28 cellular contexts compared by ENCODE assay signal in the genomic region with DNA sequence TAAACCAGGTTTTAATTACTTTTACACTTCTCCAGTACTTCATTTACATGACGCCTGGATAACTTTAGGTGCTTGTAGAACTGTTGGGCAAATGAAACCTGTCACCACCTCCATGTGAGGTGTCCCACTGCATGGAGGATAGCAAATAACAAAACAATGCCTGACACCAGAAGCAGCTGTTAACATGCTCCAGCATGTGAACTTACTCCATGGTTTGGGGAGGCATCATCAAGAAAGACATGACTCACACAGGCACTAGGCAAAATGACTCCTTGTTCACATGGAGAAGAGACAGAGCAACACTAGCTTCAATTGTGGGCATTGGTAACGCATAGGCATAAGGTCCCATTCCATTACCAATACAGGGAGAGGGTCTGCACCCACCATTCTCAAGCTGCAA.
"Had no signal": no experiment of that assay in that cellular context is flagged by ENCODE, and none has a peak within 500 bp of the region (broad histone marks: within the 10 kb centered on the region; RNA-seq: fewer than 3 reads in every experiment).

No MANE protein-coding gene starts in this region.

- H3K4me2 ChIP-seq: hepatocyte, smooth muscle cell had no signal

- H3K36me3 ChIP-seq: gastroesophageal sphincter, heart left ventricle, neutrophil, right lobe of liver, thyroid gland, vagina had no signal

- H3K9ac ChIP-seq: parathyroid adenoma had no signal

- H3K9me3 Mint-ChIP-seq: natural killer cell; stimulated activated naive CD8-positive, alpha-beta T cell treated with anti-CD3 and anti-CD28 coated beads, Interleukin-15, amount 100 ng/mL, for 72 hours had no signal

- H3K27ac Mint-ChIP-seq: natural killer cell; progenitor cell of endocrine pancreas; stimulated activated naive CD8-positive, alpha-beta T cell treated with anti-CD3 and anti-CD28 coated beads, Interleukin-15, amount 100 ng/mL, for 72 hours had no signal

- H3K36me3 Mint-ChIP-seq: natural killer cell had no signal

- H3K79me2 ChIP-seq: hepatocyte, parathyroid adenoma had no signal

- H3K4me3 ChIP-seq: coronary artery, gastroesophageal sphincter, heart left ventricle, hepatocyte, lung, right lobe of liver, smooth muscle cell, thyroid gland, vagina had no signal

- H3K4me1 ChIP-seq: gastroesophageal sphincter, heart left ventricle, parathyroid adenoma, right lobe of liver, thyroid gland, vagina had no signal

- H3K27me3 ChIP-seq: gastroesophageal sphincter, heart left ventricle, hepatocyte, neutrophil, right lobe of liver, thyroid gland, vagina had no signal

- H3K4me3 Mint-ChIP-seq: natural killer cell; stimulated activated naive CD8-positive, alpha-beta T cell treated with anti-CD3 and anti-CD28 coated beads, Interleukin-15, amount 100 ng/mL, for 72 hours had no signal

- H3K4me1 Mint-ChIP-seq: natural killer cell; stimulated activated naive CD8-positive, alpha-beta T cell treated with anti-CD3 and anti-CD28 coated beads, Interleukin-15, amount 100 ng/mL, for 72 hours had no signal

- ATAC-seq: esophagus mucosa; gastroesophageal sphincter; heart left ventricle; left lobe of liver; natural killer cell; right lobe of liver; stimulated activated naive CD8-positive, alpha-beta T cell treated with anti-CD3 and anti-CD28 coated beads, Interleukin-15, amount 100 ng/mL, for 72 hours had no signal

- DNase-seq: dermis blood vessel endothelial cell; effector memory CD4-positive, alpha-beta T cell; foreskin fibroblast; heart left ventricle; kidney; mesenchymal stem cell; midbrain; natural killer cell; right lobe of liver; stimulated activated CD4-positive, alpha-beta T cell treated with anti-CD3 and anti-CD28 coated beads, Interleukin-12 subunit alpha, Interleukin-12 subunit beta, amount 100 ng/mL, for 4 hours; stimulated activated CD4-positive, alpha-beta T cell treated with anti-CD3 and anti-CD28 coated beads, Interleukin-1b, Interleukin-23, amount 100 ng/mL, for 48 hours; stimulated activated CD4-positive, alpha-beta T cell treated with anti-CD3 and anti-CD28 coated beads, Interleukin-4, amount 100 ng/mL, for 1 hour; stimulated activated CD8-positive, alpha-beta memory T cell treated with anti-CD3 and anti-CD28 coated beads, Interleukin-4, amount 100 ng/mL, for 48 hours; stimulated activated naive CD4-positive, alpha-beta T cell; stimulated activated naive CD8-positive, alpha-beta T cell treated with anti-CD3 and anti-CD28 coated beads, Interleukin-15, amount 100 ng/mL, for 72 hours; thyroid gland; trophoblast cell had no signal

- H3K27me3 Mint-ChIP-seq: progenitor cell of endocrine pancreas; stimulated activated naive CD8-positive, alpha-beta T cell treated with anti-CD3 and anti-CD28 coated beads, Interleukin-15, amount 100 ng/mL, for 72 hours had no signal

- H3K27ac ChIP-seq: coronary artery, gastroesophageal sphincter, heart left ventricle, hepatocyte, neutrophil, parathyroid adenoma, right lobe of liver, thyroid gland, vagina had no signal
